In genomic region chr3:525415-525814, GRCh38 we compare ENCODE assay signal across 1 cellular context.
TF ChIP-seq lines count a peak whose summit lies in the region.

No MANE protein-coding gene starts in this region.

TF ChIP-seq in H1, 55 proteins besides CTCF, POLR2A, EP300 and RAD21 (continued from another document):
- TF ChIP-seq BCL11A (IDR thresholded peaks at IDR 0.05; ENCODE audit: low read depth in 2 of 2, low read length in 2 of 2) (no peak), TAF7 (optimal IDR thresholded peaks at IDR 0.05; ENCODE audit: borderline replicate concordance, low read depth, low read length) (no peak), CEBPB (IDR thresholded peaks at IDR 0.05; ENCODE audit: low read depth, low read length) (no peak), RFX5 (IDR thresholded peaks at IDR 0.05; ENCODE audit: borderline replicate concordance, low read depth, low read length) (no peak), JUN (IDR thresholded peaks at IDR 0.05; ENCODE audit: low read depth, low read length) (no peak), SIN3A (conservative IDR thresholded peaks at IDR 0.05 in 1 of 2, IDR thresholded peaks at IDR 0.05 in 1 of 2; ENCODE audit: low read depth in 1 of 2, low read length in 2 of 2) (no peak), EZH2 (IDR thresholded peaks at IDR 0.05; ENCODE audit: low read depth, low read length, severe bottlenecking) (no peak), RXRA (IDR thresholded peaks at IDR 0.05; ENCODE audit: insufficient read depth, low read depth, low read length) (no peak), SP1 (IDR thresholded peaks at IDR 0.05; ENCODE audit: low read depth, low read length) (no peak), E2F6 (IDR thresholded peaks at IDR 0.05) (no peak), PHF8 (conservative IDR thresholded peaks at IDR 0.05; ENCODE audit: low read depth, low read length) (no peak)
